13 cellular contexts compared by ENCODE assay signal in genomic region chr7:142477079-142477651, GRCh38.
A peak's percentile ranks its signal among the peaks of the same experiment; 100 is the strongest.
DNase-seq lines count a peak whose midpoint lies in the region; ATAC-seq and TF ChIP-seq lines count a peak whose summit lies in the region.
"Had no signal": no experiment of that assay in that cellular context is flagged by ENCODE, and none has a peak within 500 bp of the region (broad histone marks: within the 10 kb centered on the region; RNA-seq: fewer than 3 reads in every experiment).

No MANE protein-coding gene starts in this region.

- no peak overlapping the region for H2BK12ac ChIP-seq in trophoblast cell (ENCODE audit: low read length)

- no peak overlapping the region for H2BK120ac ChIP-seq in trophoblast cell (ENCODE audit: insufficient read depth, low read length, poor library complexity)

- H3K9me3 ChIP-seq in effector memory CD4-positive, alpha-beta T cell (ENCODE audit: control insufficient read depth, low read length), result no peaks in the 10 kb centered on the region
- H3K9me3 ChIP-seq in trophoblast cell (ENCODE audit: insufficient read depth, low read depth, low read length) (no peaks in the 10 kb centered on the region), uterus (no peaks in the 10 kb centered on the region)
- H3K9me3 ChIP-seq: left ventricle myocardium inferior had no signal

- TF ChIP-seq CTCF in natural killer cell (IDR thresholded peaks at IDR 0.05), result no peak
- TF ChIP-seq CTCF in uterus (IDR thresholded peaks at IDR 0.05), result no peak
- TF ChIP-seq CTCF in WTC11 (IDR thresholded peaks at IDR 0.05), result no peak

- peak overlapping the region; percentile 22 for H3K27ac ChIP-seq in effector memory CD4-positive, alpha-beta T cell (ENCODE audit: insufficient read depth, low read length, poor library complexity, severe bottlenecking)
- H3K27ac ChIP-seq in trophoblast cell (ENCODE audit: low read depth, low read length), result no peak overlapping the region
- no peak overlapping the region for H3K27ac ChIP-seq in uterus
- H3K27ac ChIP-seq: left ventricle myocardium inferior had no signal

- H3K18ac ChIP-seq in trophoblast cell (ENCODE audit: low read length), result no peak overlapping the region

- H3K4me1 Mint-ChIP-seq in natural killer cell treated with Interleukin-12 subunit alpha and Interleukin-12 subunit beta and Interleukin-15 and Interleukin-18, amount 100 ng/mL, for 72 hours (ENCODE audit: low read depth in 2 of 2), result peaks cover 17 to 20% of the 10 kb centered on the region in 2 donors
- H3K4me1 Mint-ChIP-seq in natural killer cell, result peaks cover 16 to 19% of the 10 kb centered on the region in 2 donors
- H3K4me1 Mint-ChIP-seq in WTC11, result peaks cover 9% of the 10 kb centered on the region

- intact Hi-C loops in natural killer cell (cut with micrococcal nuclease), result no loop called here
- intact Hi-C loops in uterus (cut with DNase I; ENCODE audit: low total_unique reads), result no loop called here

- no peak overlapping the region for H3K9ac ChIP-seq in trophoblast cell (ENCODE audit: low read length)

- no peak overlapping the region for H3K14ac ChIP-seq in trophoblast cell (ENCODE audit: low read length)

- no peak overlapping the region for H3K4me2 ChIP-seq in trophoblast cell (ENCODE audit: low read length)

- H3K36me3 Mint-ChIP-seq in natural killer cell treated with Interleukin-12 subunit alpha and Interleukin-12 subunit beta and Interleukin-15 and Interleukin-18, amount 100 ng/mL, for 72 hours, result no peaks in the 10 kb centered on the region
- no peaks in the 10 kb centered on the region for H3K36me3 Mint-ChIP-seq in natural killer cell
- H3K36me3 Mint-ChIP-seq in WTC11, result no peaks in the 10 kb centered on the region

- no peak overlapping the region for H3K4ac ChIP-seq in trophoblast cell (ENCODE audit: low read depth, low read length)

- H2AFZ ChIP-seq in trophoblast cell (ENCODE audit: insufficient read depth, low read length, poor library complexity), result no peak overlapping the region

- H2BK5ac ChIP-seq in trophoblast cell (ENCODE audit: low read depth, low read length, poor library complexity), result no peak overlapping the region

- no peak for TF ChIP-seq POLR2A in uterus (IDR thresholded peaks at IDR 0.05)

- no peaks in the 10 kb centered on the region for H3K79me2 ChIP-seq in trophoblast cell (ENCODE audit: control insufficient read depth, insufficient read depth, low read length, poor library complexity)

- H3K27ac Mint-ChIP-seq in natural killer cell treated with Interleukin-12 subunit alpha and Interleukin-12 subunit beta and Interleukin-15 and Interleukin-18, amount 100 ng/mL, for 72 hours, result peak overlapping the region in 1 of 2 donors; percentile 63
- H3K27ac Mint-ChIP-seq in natural killer cell (no peak overlapping the region), WTC11 (no peak overlapping the region)

- H3K36me3 ChIP-seq in effector memory CD4-positive, alpha-beta T cell (ENCODE audit: control insufficient read depth, insufficient read depth, low read length), result no peaks in the 10 kb centered on the region
- H3K36me3 ChIP-seq in trophoblast cell (ENCODE audit: control insufficient read depth in 1 of 2, insufficient read depth in 2 of 2, low read length in 2 of 2) (no peaks in the 10 kb centered on the region), uterus (no peaks in the 10 kb centered on the region)
- H3K36me3 ChIP-seq: left ventricle myocardium inferior had no signal

- DNase-seq in natural killer cell treated with Interleukin-12 subunit alpha and Interleukin-12 subunit beta and Interleukin-15 and Interleukin-18, amount 100 ng/mL, for 72 hours (ENCODE audit: low spot score), result no peak
- DNase-seq in natural killer cell, result no peak
- peak; percentile 77 for DNase-seq in RPMI7951 (ENCODE audit: low read depth)
- no peak for DNase-seq in effector memory CD4-positive, alpha-beta T cell
- DNase-seq in trophoblast cell, result no peak
- no peak for DNase-seq in uterus
- no peak for DNase-seq in WTC11 (ENCODE audit: low spot score)
- DNase-seq in iPS-NIHi7 (ENCODE audit: extremely low spot score), result no peak
- DNase-seq: activated effector memory CD4-positive, alpha-beta T cell treated with Interleukin-2 at 50 U/mL for 16 hours; dorsolateral prefrontal cortex; left ventricle myocardium inferior; NCI-H1092; stimulated activated CD4-positive, alpha-beta T cell treated with anti-CD3 and anti-CD28 coated beads, Interleukin-12 subunit alpha, Interleukin-12 subunit beta, amount 100 ng/mL, for 4 hours had no signal

- peak in 1 of 2 donors; percentile 20 for ATAC-seq in natural killer cell treated with Interleukin-12 subunit alpha and Interleukin-12 subunit beta and Interleukin-15 and Interleukin-18, amount 100 ng/mL, for 72 hours
- ATAC-seq in natural killer cell (no peak), WTC11 (no peak)

- no peaks in the 10 kb centered on the region for H3K27me3 ChIP-seq in effector memory CD4-positive, alpha-beta T cell (replicated peaks; ENCODE audit: control insufficient read depth, insufficient read depth, low read length, poor library complexity, severe bottlenecking)
- H3K27me3 ChIP-seq in trophoblast cell (ENCODE audit: insufficient read depth, low read length), result no peaks in the 10 kb centered on the region
- H3K27me3 ChIP-seq in uterus, result no peaks in the 10 kb centered on the region

- POLR2A ChIA-PET in WTC11 (lab: Charles Lee), result no interaction called here

- peak overlapping the region; percentile 25 for H3K4me3 Mint-ChIP-seq in natural killer cell treated with Interleukin-12 subunit alpha and Interleukin-12 subunit beta and Interleukin-15 and Interleukin-18, amount 100 ng/mL, for 72 hours
- H3K4me3 Mint-ChIP-seq in natural killer cell (no peak overlapping the region), WTC11 (no peak overlapping the region)

- H3K23ac ChIP-seq in trophoblast cell (ENCODE audit: low read length), result no peak overlapping the region

- peaks cover 56% of the 10 kb centered on the region for H3K4me1 ChIP-seq in effector memory CD4-positive, alpha-beta T cell (ENCODE audit: control insufficient read depth, insufficient read depth, low read length, poor library complexity, severe bottlenecking)
- peaks cover 4 to 9% of the 10 kb centered on the region in 2 experiments for H3K4me1 ChIP-seq in trophoblast cell (ENCODE audit: control insufficient read depth in 1 of 2, insufficient read depth in 2 of 2, low read length in 2 of 2)
- no peaks in the 10 kb centered on the region for H3K4me1 ChIP-seq in uterus

- no peak overlapping the region for H4K8ac ChIP-seq in trophoblast cell (ENCODE audit: low read depth, low read length)

- no peak overlapping the region for H2AK5ac ChIP-seq in trophoblast cell (ENCODE audit: low read length)

- no peak overlapping the region for H4K91ac ChIP-seq in trophoblast cell (ENCODE audit: low read depth, low read length)

- no CpG with 5 or more reads among the region's 3 CpGs for WGBS in trophoblast cell (ENCODE audit: extremely low coverage, insufficient coverage, insufficient read length)

- no peaks in the 10 kb centered on the region for H3K9me3 Mint-ChIP-seq in natural killer cell treated with Interleukin-12 subunit alpha and Interleukin-12 subunit beta and Interleukin-15 and Interleukin-18, amount 100 ng/mL, for 72 hours
- H3K9me3 Mint-ChIP-seq in natural killer cell, result no peaks in the 10 kb centered on the region
- peaks cover 4% of the 10 kb centered on the region for H3K9me3 Mint-ChIP-seq in WTC11

- no peaks in the 10 kb centered on the region for H3K79me1 ChIP-seq in trophoblast cell (ENCODE audit: low read length)

- no peak overlapping the region for H4K12ac ChIP-seq in trophoblast cell (ENCODE audit: low read depth, low read length)

- H3K27me3 Mint-ChIP-seq in natural killer cell treated with Interleukin-12 subunit alpha and Interleukin-12 subunit beta and Interleukin-15 and Interleukin-18, amount 100 ng/mL, for 72 hours, result peaks cover 0 to 5% of the 10 kb centered on the region in 2 donors
- H3K27me3 Mint-ChIP-seq in natural killer cell (ENCODE audit: low read depth in 2 of 2) (peaks cover 4 to 8% of the 10 kb centered on the region in 2 donors), WTC11 (ENCODE audit: low read depth) (peaks cover 12% of the 10 kb centered on the region)

- peak overlapping the region; percentile 18 for H3K4me3 ChIP-seq in effector memory CD4-positive, alpha-beta T cell (ENCODE audit: insufficient read depth, low read depth, low read length, poor library complexity, severe bottlenecking)
- H3K4me3 ChIP-seq in trophoblast cell (ENCODE audit: low read depth, low read length) (no peak overlapping the region), uterus (no peak overlapping the region)
- H3K4me3 ChIP-seq: dorsolateral prefrontal cortex, left ventricle myocardium inferior had no signal

- CTCF ChIA-PET in WTC11 (lab: Charles Lee), result interaction anchor here (1.0 to 1.8 kb wide), 4 partner anchors 13 to 176 kb away, joined by 4 to 6 read pairs (median 4); no protein-coding TSS in a partner anchor

TF ChIP-seq in WTC11, 78 proteins besides CTCF, POLR2A, EP300 and RAD21:
- no peak for TF ChIP-seq NFATC4 (CRISPR knock-in tag; IDR thresholded peaks at IDR 0.05)
- no peak for TF ChIP-seq MXD4 (CRISPR knock-in tag; IDR thresholded peaks at IDR 0.05; ENCODE audit: borderline replicate concordance)
- TF ChIP-seq E2F4 (CRISPR knock-in tag; IDR thresholded peaks at IDR 0.05; ENCODE audit: borderline replicate concordance, low read depth), result no peak
- TF ChIP-seq ATF1 (CRISPR knock-in tag; IDR thresholded peaks at IDR 0.05), result no peak
TF ChIP-seq in WTC11: peak in this region for 0.
